11 cellular contexts compared by ENCODE assay signal in the genomic region with DNA sequence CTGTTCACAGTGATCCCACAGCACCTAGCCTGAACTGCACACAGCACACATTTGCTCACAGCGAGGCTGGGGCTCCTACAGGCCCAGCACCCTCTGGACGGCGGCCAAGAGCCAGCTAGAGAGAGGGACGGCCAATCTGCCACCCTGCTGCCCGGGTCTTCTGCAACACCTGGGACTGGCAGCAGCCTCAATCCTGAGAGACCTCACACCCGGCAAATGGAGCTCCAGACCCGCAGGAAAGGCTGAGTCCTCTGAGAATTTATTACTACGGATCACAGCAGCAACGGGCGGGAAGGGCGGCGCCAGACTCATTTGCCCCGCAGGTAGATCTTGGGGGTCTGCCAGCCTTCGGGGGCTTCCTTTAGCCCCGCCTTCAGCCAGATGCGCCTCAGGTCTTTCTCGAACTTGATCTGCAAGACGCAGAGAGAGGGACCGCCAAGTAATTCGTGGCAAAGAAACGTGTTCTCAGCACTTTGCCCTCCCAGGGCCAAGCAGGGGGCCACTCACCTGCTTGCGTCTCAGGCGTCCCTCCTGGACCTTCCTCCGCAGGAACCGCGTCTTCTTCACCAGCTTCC. TPM values are rescaled to one million over a fixed set of nuclear protein-coding genes. Genes with fewer than 3 reads are reported as not detected.
A peak's percentile ranks its signal among the peaks of the same experiment; 100 is the strongest.
DNase-seq lines count a peak whose midpoint lies in the region; ATAC-seq, FAIRE-seq and TF ChIP-seq lines count a peak whose summit lies in the region.
"Had no signal": no experiment of that assay in that cellular context is flagged by ENCODE, and none has a peak within 500 bp of the region (broad histone marks: within the 10 kb centered on the region; RNA-seq: fewer than 3 reads in every experiment).

No MANE protein-coding gene starts in this region.

- no peaks in the 10 kb centered on the region for H3K9me3 ChIP-seq in K562 (replicated peaks; ENCODE audit: control insufficient read depth, insufficient read depth, low read depth, low read length)
- no peaks in the 10 kb centered on the region for H3K9me3 ChIP-seq in lower lobe of right lung
- H3K9me3 ChIP-seq in transverse colon, result no peaks in the 10 kb centered on the region

- no peaks in the 10 kb centered on the region for H3K27me3 Mint-ChIP-seq in activated naive CD4-positive, alpha-beta T cell treated with anti-CD3 and anti-CD28 coated beads, Interleukin-2, amount 10 ng/mL, durations not matched to agents 7 days and 5 days

- H3K9me3 Mint-ChIP-seq in activated naive CD4-positive, alpha-beta T cell treated with anti-CD3 and anti-CD28 coated beads, Interleukin-2, amount 10 ng/mL, durations not matched to agents 7 days and 5 days, result no peaks in the 10 kb centered on the region

- CTCF ChIA-PET in activated naive CD4-positive, alpha-beta T cell treated with anti-CD3 and anti-CD28 coated beads, Interleukin-2, amount 10 ng/mL, durations not matched to agents 7 days and 5 days (lab: Charles Lee), result no interaction called here
- CTCF ChIA-PET in K562 (lab: Yijun Ruan, JAX; ENCODE audit: low intra/inter-chr PET ratio), result no interaction called here

- H3K36me3 ChIP-seq in K562 (ENCODE audit: control insufficient read depth, insufficient read depth, low read length) (peaks cover 26% of the 10 kb centered on the region), lower lobe of right lung (peaks cover 18% of the 10 kb centered on the region), transverse colon (no peaks in the 10 kb centered on the region)

- H3K4me3 ChIP-seq in K562 (peak overlapping the region; percentile 100), lower lobe of right lung (peak overlapping the region; percentile 99), transverse colon (peak overlapping the region in 1 of 4 donors; percentile 90), lower leg skin (ENCODE audit: low read depth, poor library complexity, severe bottlenecking) (no peak overlapping the region)

- peak overlapping the region; percentile 99; a peak in 3 of 4 replicates for H3K9ac ChIP-seq in K562 (ENCODE audit: insufficient read depth in 1 of 2, low read depth in 2 of 2, low read length in 2 of 2)

- H2AFZ ChIP-seq in K562 (ENCODE audit: low read depth, low read length), result no peak overlapping the region

- peak overlapping the region; percentile 89 for H3K4me2 ChIP-seq in K562 (ENCODE audit: insufficient read depth, low read length)

- TF ChIP-seq POLR2A in K562 (conservative IDR thresholded peaks at IDR 0.05), result no peak
- TF ChIP-seq POLR2A in transverse colon (IDR thresholded peaks at IDR 0.05), result no peak
- no peak for TF ChIP-seq POLR2A in lower leg skin (IDR thresholded peaks at IDR 0.05)

- H3K27ac ChIP-seq in K562 (ENCODE audit: extremely low read depth, low read depth, low read length), result no peak overlapping the region
- no peak overlapping the region for H3K27ac ChIP-seq in lower lobe of right lung
- peak overlapping the region in 1 of 4 donors; percentile 92 for H3K27ac ChIP-seq in transverse colon

- in situ Hi-C loops in K562 (cut with MboI) (no loop called here), transverse colon (cut with MboI; ENCODE audit: low pct_ligation_motif_present in 1 of 4, low pct_unique_long_range_greater_than_20kb in 1 of 4, low sequenced_read_pairs in 3 of 4) (no loop called here)

- POLR2A ChIA-PET in K562 (lab: Yijun Ruan, JAX), result interaction anchor here (0.6 to 0.9 kb wide), 5 partner anchors 14 to 866 kb away, joined by 3 to 5 read pairs (median 3); no protein-coding TSS in a partner anchor

- no peak for FAIRE-seq in K562 (lab: Jason Lieb, UNC)
- FAIRE-seq: endometrium, RCC 7860 had no signal

- H3K4me1 ChIP-seq in K562 (replicated peaks in 1 of 2; ENCODE audit: control insufficient read depth in 2 of 2, insufficient read depth in 2 of 2, low read length in 2 of 2), result peaks cover 16 to 59% of the 10 kb centered on the region in 2 experiments
- H3K4me1 ChIP-seq in lower lobe of right lung, result peaks cover 45% of the 10 kb centered on the region
- H3K4me1 ChIP-seq in transverse colon, result peaks cover 26 to 34% (median 30%) of the 10 kb centered on the region in 4 donors

- TF ChIP-seq CTCF in K562 (IDR thresholded peaks at IDR 0.05 in 2 of 3, conservative IDR thresholded peaks at IDR 0.05 in 1 of 3; ENCODE audit: insufficient read depth in 2 of 3, low read depth in 1 of 3, low read length in 3 of 3) (no peak), lower lobe of right lung (IDR thresholded peaks at IDR 0.05) (no peak), transverse colon (IDR thresholded peaks at IDR 0.05) (no peak), lower leg skin (IDR thresholded peaks at IDR 0.05) (no peak)

- H3K4me3 Mint-ChIP-seq in activated naive CD4-positive, alpha-beta T cell treated with anti-CD3 and anti-CD28 coated beads, Interleukin-2, amount 10 ng/mL, durations not matched to agents 7 days and 5 days, result peak overlapping the region; percentile 89

- ATAC-seq in K562, result no peak
- ATAC-seq in lower lobe of right lung, result no peak

- intact Hi-C loops in K562 (cut with micrococcal nuclease) (loop anchor here (2.0 to 10.0 kb wide), 2 partner anchors 23 to 131 kb away; no protein-coding TSS in a partner anchor), lower lobe of right lung (cut with DNase I) (no loop called here), transverse colon (cut with DNase I; ENCODE audit: low total_unique reads) (loop anchor here (2.0 to 10.0 kb wide), 2 partner anchors 17 to 359 kb away; partner anchors contain the start of gene ISG15), lower leg skin (cut with DNase I; ENCODE audit: low total_unique reads) (no loop called here)

- H3K4me1 Mint-ChIP-seq in activated naive CD4-positive, alpha-beta T cell treated with anti-CD3 and anti-CD28 coated beads, Interleukin-2, amount 10 ng/mL, durations not matched to agents 7 days and 5 days, result peaks cover 50% of the 10 kb centered on the region

- H3K27me3 ChIP-seq in K562 (ENCODE audit: control insufficient read depth in 2 of 2, insufficient read depth in 2 of 2, low read length in 2 of 2) (no peaks in the 10 kb centered on the region), lower lobe of right lung (ENCODE audit: low read depth) (no peaks in the 10 kb centered on the region), transverse colon (no peaks in the 10 kb centered on the region)

- WGBS in K562 (ENCODE audit: insufficient coverage, low coverage, missing lambda C conversion rate), result 89% methylated on average over 25 of the region's 26 CpGs
- 81% methylated on average over 25 of the region's 26 CpGs; no CpG with 5 or more reads in 1 of the 2 donors for WGBS in transverse colon (ENCODE audit: low coverage in 1 of 2), 2 donors
- 78 to 79% methylated on average over 15 to 26 of the region's 26 CpGs for WGBS in lower leg skin, 2 donors

- peaks cover 7% of the 10 kb centered on the region; the same call in 1 of the 2 replicates for H4K20me1 ChIP-seq in K562 (replicated peaks; ENCODE audit: control insufficient read depth, insufficient read depth, low read length)

- no peak for TF ChIP-seq EP300 in K562 (IDR thresholded peaks at IDR 0.05; ENCODE audit: low read length)
- no peak for TF ChIP-seq EP300 in transverse colon (IDR thresholded peaks at IDR 0.05; ENCODE audit: low read depth)

- BruUV-seq in K562 (replicated peaks; lab: Mats Ljungman, UMichigan), result no TSS peak

- H3K9me1 ChIP-seq in K562 (ENCODE audit: control insufficient read depth, insufficient read depth, low read length), result peaks cover 6% of the 10 kb centered on the region

- H3K79me2 ChIP-seq in K562 (ENCODE audit: control insufficient read depth, insufficient read depth, low read length), result peaks cover 31% of the 10 kb centered on the region

- peak overlapping the region; percentile 73 for H3K27ac Mint-ChIP-seq in activated naive CD4-positive, alpha-beta T cell treated with anti-CD3 and anti-CD28 coated beads, Interleukin-2, amount 10 ng/mL, durations not matched to agents 7 days and 5 days

- no peak for DNase-seq in activated naive CD4-positive, alpha-beta T cell treated with anti-CD3 and anti-CD28 coated beads, Interleukin-2, amount 10 ng/mL, durations not matched to agents 7 days and 5 days
- no peak for DNase-seq in activated naive CD4-positive, alpha-beta T cell (lab: John Stamatoyannopoulos, UW)
- no peak for DNase-seq in K562 (ENCODE audit: extremely low read depth in 1 of 4, low spot score in 3 of 4)
- no peak for DNase-seq in lower lobe of right lung
- DNase-seq in transverse colon, result peak; percentile 14
- DNase-seq in AG08395 (ENCODE audit: low spot score), result no peak
- DNase-seq in NCI-H2029 (lab: John Stamatoyannopoulos, UW), result no peak
- no peak for DNase-seq in lower leg skin (ENCODE audit: low spot score in 2 of 2)
- DNase-seq: DMS79 treated with DMSO at 0.1 percent for 48 hours had no signal

- H3K36me3 Mint-ChIP-seq in activated naive CD4-positive, alpha-beta T cell treated with anti-CD3 and anti-CD28 coated beads, Interleukin-2, amount 10 ng/mL, durations not matched to agents 7 days and 5 days, result peaks cover 11% of the 10 kb centered on the region

- TF ChIP-seq RAD21 in K562 (CRISPR knock-in tag; conservative IDR thresholded peaks at IDR 0.05 in 1 of 2, IDR thresholded peaks at IDR 0.05 in 1 of 2), result no peak

RNA-seq across cellular contexts. Expression of gene AURKAIP1, which starts 1.4 kb away (rescaled TPM):
- total RNA-seq in K562 (2011; cell fraction: chromatin; rRNA removed; ENCODE audit: low replicate concordance), result 23.0 and 76.1 TPM in 2 replicates
- total RNA-seq in K562 (2011; cell fraction: nucleolus; rRNA removed), result 97.2 and 110 TPM in 2 replicates
- total RNA-seq in K562 (2011; cell fraction: nucleoplasm; rRNA removed), result 49.6 and 53.2 TPM in 2 replicates
- total RNA-seq in K562 (2014; rRNA removed) (478 and 554 TPM in 2 replicates), K562 (2014; rRNA removed; fragmentation: Illumina TruSeq; extraction: Trizol) (19.4 and 34.6 TPM in 2 replicates), K562 (2015; rRNA removed; fragmentation: Illumina TruSeq; extraction: Trizol) (113 and 115 TPM in 2 replicates), K562 (2021) (346 and 388 TPM in 2 replicates), lower lobe of right lung (82.4 TPM), transverse colon (100 to 1,000 TPM; 110 to 197 (median 167) TPM), lower leg skin (100 to 1,000 TPM in 3 of 4 donors, 10 to 100 TPM in 1; 97.3 to 140 (median 114) TPM)
- polyA plus RNA-seq in K562 (2011; rRNA removed) (92.0 and 96.0 TPM in 2 replicates), K562 (2014; fragmentation: Illumina TruSeq; extraction: Trizol) (66.4 and 151 TPM in 2 replicates), K562 (2014; fragmentation: Nextera tagmentation; extraction: Ambion mirVana) (10 to 100 TPM in 1 of 2 experiments, 1 to 10 TPM in 1; 7.8 to 32.9 TPM), K562 (2014; rRNA removed) (385 and 391 TPM in 2 replicates)
- polyA plus RNA-seq in K562 (2011; cell fraction: cytosol; rRNA removed), result 83.3 and 266 TPM in 2 replicates
- polyA plus RNA-seq in K562 (2011; cell fraction: nucleus; rRNA removed), result 80.6 and 118 TPM in 2 replicates
- 196 and 204 TPM in 2 replicates for polyA plus RNA-seq in K562 (2012)
- 16.0 and 24.9 TPM in 2 replicates for polyA minus RNA-seq in K562 (2011; rRNA and poly(A)+ RNA removed)
- polyA minus RNA-seq in K562 (2011; cell fraction: cytosol; rRNA and poly(A)+ RNA removed), result 55.8 and 62.3 TPM in 2 replicates
- polyA minus RNA-seq in K562 (2011; cell fraction: nucleus; rRNA and poly(A)+ RNA removed), result 24.6 and 29.9 TPM in 2 replicates

RNA-seq across cellular contexts. Expression of gene MXRA8, which starts 15.2 kb away (rescaled TPM):
- 12.2 and 30.9 TPM in 2 replicates for total RNA-seq in K562 (2011; cell fraction: chromatin; rRNA removed; ENCODE audit: low replicate concordance)
- total RNA-seq in K562 (2011; cell fraction: nucleolus; rRNA removed), result 39.7 and 42.5 TPM in 2 replicates
- 29.8 and 30.7 TPM in 2 replicates for total RNA-seq in K562 (2011; cell fraction: nucleoplasm; rRNA removed)
- 7.3 and 12.4 TPM in 2 replicates for total RNA-seq in K562 (2014; rRNA removed)
- 2.1 and 2.7 TPM in 2 replicates for total RNA-seq in K562 (2014; rRNA removed; fragmentation: Illumina TruSeq; extraction: Trizol)
- 4.8 and 5.5 TPM in 2 replicates for total RNA-seq in K562 (2015; rRNA removed; fragmentation: Illumina TruSeq; extraction: Trizol)
- 9.1 and 10.8 TPM in 2 replicates for total RNA-seq in K562 (2021)
- polyA plus RNA-seq in K562 (2011; rRNA removed), result 2.9 and 9.0 TPM in 2 replicates
- polyA plus RNA-seq in K562 (2011; cell fraction: cytosol; rRNA removed), result 4.0 and 38.2 TPM in 2 replicates
- polyA plus RNA-seq in K562 (2011; cell fraction: nucleus; rRNA removed), result 18.3 and 101 TPM in 2 replicates
- 13.9 and 20.4 TPM in 2 replicates for polyA plus RNA-seq in K562 (2012)
- polyA plus RNA-seq in K562 (2014; fragmentation: Illumina TruSeq; extraction: Trizol), result 6.3 and 9.2 TPM in 2 replicates
- polyA plus RNA-seq in K562 (2014; fragmentation: Nextera tagmentation; extraction: Ambion mirVana), result under 1 TPM; 0.66 to 0.83 TPM
- 11.3 and 13.1 TPM in 2 replicates for polyA plus RNA-seq in K562 (2014; rRNA removed)
- 0.75 and 3.0 TPM in 2 replicates for polyA minus RNA-seq in K562 (2011; rRNA and poly(A)+ RNA removed)
- 2.1 and 10.7 TPM in 2 replicates for polyA minus RNA-seq in K562 (2011; cell fraction: cytosol; rRNA and poly(A)+ RNA removed)
- 1.4 and 8.2 TPM in 2 replicates for polyA minus RNA-seq in K562 (2011; cell fraction: nucleus; rRNA and poly(A)+ RNA removed)
- total RNA-seq in lower lobe of right lung, result 39.3 TPM
- 100 to 1,000 TPM in 1 of 4 donors, 10 to 100 TPM in 3; 31.1 to 145 (median 57.1) TPM for total RNA-seq in transverse colon
- 10 to 100 TPM; 34.1 to 76.1 (median 35.9) TPM for total RNA-seq in lower leg skin

RNA-seq across cellular contexts. Expression of gene DVL1, which starts 24.4 kb away (rescaled TPM):
- 53.3 and 207 TPM in 2 replicates for total RNA-seq in K562 (2011; cell fraction: chromatin; rRNA removed; ENCODE audit: low replicate concordance)
- total RNA-seq in K562 (2011; cell fraction: nucleolus; rRNA removed), result 213 and 235 TPM in 2 replicates
- total RNA-seq in K562 (2011; cell fraction: nucleoplasm; rRNA removed), result 85.9 and 103 TPM in 2 replicates
- total RNA-seq in K562 (2014; rRNA removed) (135 and 143 TPM in 2 replicates), K562 (2014; rRNA removed; fragmentation: Illumina TruSeq; extraction: Trizol) (3.5 and 6.3 TPM in 2 replicates), K562 (2015; rRNA removed; fragmentation: Illumina TruSeq; extraction: Trizol) (50.9 and 51.7 TPM in 2 replicates), K562 (2021) (106 and 118 TPM in 2 replicates), lower lobe of right lung (60.4 TPM), transverse colon (100 to 1,000 TPM; 103 to 182 (median 115) TPM), lower leg skin (100 to 1,000 TPM in 3 of 4 donors, 10 to 100 TPM in 1; 92.0 to 163 (median 113) TPM)
- polyA plus RNA-seq in K562 (2011; rRNA removed) (24.3 and 42.1 TPM in 2 replicates), K562 (2014; fragmentation: Illumina TruSeq; extraction: Trizol) (13.9 and 43.4 TPM in 2 replicates), K562 (2014; fragmentation: Nextera tagmentation; extraction: Ambion mirVana) (under 1 TPM; 0.62 to 0.63 TPM), K562 (2014; rRNA removed) (119 and 136 TPM in 2 replicates)
- polyA plus RNA-seq in K562 (2011; cell fraction: cytosol; rRNA removed), result 39.8 and 107 TPM in 2 replicates
- 353 and 531 TPM in 2 replicates for polyA plus RNA-seq in K562 (2011; cell fraction: nucleus; rRNA removed)
- polyA plus RNA-seq in K562 (2012), result 65.5 and 75.0 TPM in 2 replicates
- polyA minus RNA-seq in K562 (2011; rRNA and poly(A)+ RNA removed), result 5.6 and 11.7 TPM in 2 replicates
- polyA minus RNA-seq in K562 (2011; cell fraction: cytosol; rRNA and poly(A)+ RNA removed), result 32.9 and 47.2 TPM in 2 replicates
- polyA minus RNA-seq in K562 (2011; cell fraction: nucleus; rRNA and poly(A)+ RNA removed), result 69.3 and 81.9 TPM in 2 replicates

RNA-seq across cellular contexts. Expression of gene CCNL2, which starts 25.6 kb away (rescaled TPM):
- 996 and 1,265 TPM in 2 replicates for total RNA-seq in K562 (2011; cell fraction: chromatin; rRNA removed; ENCODE audit: low replicate concordance)
- total RNA-seq in K562 (2011; cell fraction: nucleolus; rRNA removed), result 508 and 525 TPM in 2 replicates
- total RNA-seq in K562 (2011; cell fraction: nucleoplasm; rRNA removed), result 788 and 831 TPM in 2 replicates
- 147 and 176 TPM in 2 replicates for total RNA-seq in K562 (2014; rRNA removed)
- total RNA-seq in K562 (2014; rRNA removed; fragmentation: Illumina TruSeq; extraction: Trizol), result 65.1 and 66.7 TPM in 2 replicates
- total RNA-seq in K562 (2015; rRNA removed; fragmentation: Illumina TruSeq; extraction: Trizol), result 91.0 and 94.5 TPM in 2 replicates
- 141 and 167 TPM in 2 replicates for total RNA-seq in K562 (2021)
- polyA plus RNA-seq in K562 (2011; rRNA removed), result 236 and 265 TPM in 2 replicates
- polyA plus RNA-seq in K562 (2011; cell fraction: cytosol; rRNA removed), result 71.9 and 133 TPM in 2 replicates
- polyA plus RNA-seq in K562 (2011; cell fraction: nucleus; rRNA removed), result 2,539 and 2,548 TPM in 2 replicates
- polyA plus RNA-seq in K562 (2012), result 104 and 250 TPM in 2 replicates
- 81.0 and 89.7 TPM in 2 replicates for polyA plus RNA-seq in K562 (2014; fragmentation: Illumina TruSeq; extraction: Trizol)
- 1 to 10 TPM; 2.8 to 5.6 TPM for polyA plus RNA-seq in K562 (2014; fragmentation: Nextera tagmentation; extraction: Ambion mirVana)
- polyA plus RNA-seq in K562 (2014; rRNA removed), result 245 and 287 TPM in 2 replicates
- 70.2 and 76.2 TPM in 2 replicates for polyA minus RNA-seq in K562 (2011; rRNA and poly(A)+ RNA removed)
- polyA minus RNA-seq in K562 (2011; cell fraction: cytosol; rRNA and poly(A)+ RNA removed), result 31.4 and 45.0 TPM in 2 replicates
- 260 and 342 TPM in 2 replicates for polyA minus RNA-seq in K562 (2011; cell fraction: nucleus; rRNA and poly(A)+ RNA removed)
- total RNA-seq in lower lobe of right lung, result 165 TPM
- 100 to 1,000 TPM; 169 to 657 (median 349) TPM for total RNA-seq in transverse colon
- 100 to 1,000 TPM; 122 to 249 (median 142) TPM for total RNA-seq in lower leg skin

RNA-seq across cellular contexts. Expression of gene MRPL20, which starts 33.5 kb away (rescaled TPM):
- total RNA-seq in K562 (2011; cell fraction: chromatin; rRNA removed; ENCODE audit: low replicate concordance), result 98.1 and 170 TPM in 2 replicates
- total RNA-seq in K562 (2011; cell fraction: nucleolus; rRNA removed), result 136 and 139 TPM in 2 replicates
- 122 and 137 TPM in 2 replicates for total RNA-seq in K562 (2011; cell fraction: nucleoplasm; rRNA removed)
- total RNA-seq in K562 (2014; rRNA removed), result 352 and 355 TPM in 2 replicates
- total RNA-seq in K562 (2014; rRNA removed; fragmentation: Illumina TruSeq; extraction: Trizol), result 208 and 222 TPM in 2 replicates
- total RNA-seq in K562 (2015; rRNA removed; fragmentation: Illumina TruSeq; extraction: Trizol), result 205 and 216 TPM in 2 replicates
- 224 and 229 TPM in 2 replicates for total RNA-seq in K562 (2021)
- polyA plus RNA-seq in K562 (2011; rRNA removed), result 144 and 187 TPM in 2 replicates
- polyA plus RNA-seq in K562 (2011; cell fraction: cytosol; rRNA removed), result 164 and 188 TPM in 2 replicates
- polyA plus RNA-seq in K562 (2011; cell fraction: nucleus; rRNA removed), result 104 and 152 TPM in 2 replicates
- 195 and 375 TPM in 2 replicates for polyA plus RNA-seq in K562 (2012)
- 180 and 264 TPM in 2 replicates for polyA plus RNA-seq in K562 (2014; fragmentation: Illumina TruSeq; extraction: Trizol)
- 100 to 1,000 TPM; 570 to 671 TPM for polyA plus RNA-seq in K562 (2014; fragmentation: Nextera tagmentation; extraction: Ambion mirVana)
- polyA plus RNA-seq in K562 (2014; rRNA removed), result 420 and 491 TPM in 2 replicates
- polyA minus RNA-seq in K562 (2011; rRNA and poly(A)+ RNA removed), result 121 and 163 TPM in 2 replicates
- polyA minus RNA-seq in K562 (2011; cell fraction: cytosol; rRNA and poly(A)+ RNA removed), result 99.9 and 107 TPM in 2 replicates
- 44.2 and 57.5 TPM in 2 replicates for polyA minus RNA-seq in K562 (2011; cell fraction: nucleus; rRNA and poly(A)+ RNA removed)
- total RNA-seq in lower lobe of right lung, result 79.8 TPM
- total RNA-seq in transverse colon, result 100 to 1,000 TPM in 1 of 4 donors, 10 to 100 TPM in 3; 40.0 to 183 (median 97.0) TPM
- 100 to 1,000 TPM in 3 of 4 donors, 10 to 100 TPM in 1; 83.4 to 122 (median 106) TPM for total RNA-seq in lower leg skin

Comparison
In these comparisons a context has a peak if more than half of its experiments do, and no peak if none do; other contexts are left out.
1. intact Hi-C loops: an anchor here in K562 (2.0 to 10.0 kb wide) and transverse colon (2.0 to 10.0 kb wide); none called in lower lobe of right lung and lower leg skin.